In genomic region chr11:73866586-73866996, GRCh38 we compare ENCODE assay signal across 1 cellular context.
A peak's percentile ranks its signal among the peaks of the same experiment; 100 is the strongest.
TF ChIP-seq lines count a peak whose summit lies in the region.

No MANE protein-coding gene starts in this region.

TF ChIP-seq in HepG2, 621 proteins besides CTCF, POLR2A, EP300 and RAD21:
- TF ChIP-seq FOSL2 (CRISPR knock-in tag; IDR thresholded peaks at IDR 0.05) (peak; percentile 65), SSRP1 (CRISPR knock-in tag; IDR thresholded peaks at IDR 0.05) (0 out of 2 replicates have a peak, but pooled peaks have one; percentile 24), TBX3 (IDR thresholded peaks at IDR 0.05; ENCODE audit: borderline replicate concordance) (peak; percentile 37; the same call in 1 of the 2 replicates), BRCA1 (CRISPR knock-in tag; IDR thresholded peaks at IDR 0.05) (no peak), CCDC6 (CRISPR knock-in tag; IDR thresholded peaks at IDR 0.05) (no peak)
